ENCODE assay signal across 8 cellular contexts in genomic region chr2:27891063-27891819, GRCh38.
DNase-seq lines count a peak whose midpoint lies in the region; ATAC-seq and TF ChIP-seq lines count a peak whose summit lies in the region.

No MANE protein-coding gene starts in this region.

- ATAC-seq in HG02763 (IDR thresholded peaks at IDR 0.05; ENCODE audit: unreplicated experiment), result peak; percentile 11
- ATAC-seq in HG03097 (IDR thresholded peaks at IDR 0.05; ENCODE audit: low FRiP score, unreplicated experiment), result no peak

- no peak for TF ChIP-seq CTCF in choroid plexus epithelial cell (conservative IDR thresholded peaks at IDR 0.05; ENCODE audit: low read depth, low read length)

- H3K4me3 ChIP-seq in choroid plexus epithelial cell (ENCODE audit: low read depth, low read length), result peak overlapping the region; percentile 75

- DNase-seq in GF-D8 (lab: John Stamatoyannopoulos, UW) (peak; percentile 55), NCI-H2227 treated with DMSO at 0.1 percent for 48 hours (lab: John Stamatoyannopoulos, UW) (peak; percentile 93), choroid plexus epithelial cell (ENCODE audit: low read depth) (peak; percentile 83), left kidney (ENCODE audit: low read depth, low spot score) (peak; percentile 90)
- peak; percentile 92 for DNase-seq in activated CD4-positive, alpha-beta T cell treated with anti-CD3 and anti-CD28 coated beads for 48 hours
- DNase-seq in stimulated activated CD4-positive, alpha-beta T cell treated with anti-CD3 and anti-CD28 coated beads, Interleukin-2, amount 100 ng/mL, for 4 hours (ENCODE audit: low read depth), result peak; percentile 89
